33 cellular contexts compared by ENCODE assay signal in genomic region chr10:81000781-81001180, GRCh38.
"Had no signal": no experiment of that assay in that cellular context is flagged by ENCODE, and none has a peak within 500 bp of the region (broad histone marks: within the 10 kb centered on the region; RNA-seq: fewer than 3 reads in every experiment).

No MANE protein-coding gene starts in this region.

- H3K36me3 ChIP-seq: adrenal gland, ascending aorta, brain microvascular endothelial cell, breast epithelium, cardiac muscle cell had no signal

- H3K27me3 ChIP-seq: adrenal gland, ascending aorta, body of pancreas, brain microvascular endothelial cell, breast epithelium, cardiac muscle cell had no signal

- ATAC-seq: activated naive CD4-positive, alpha-beta T cell treated with anti-CD3 and anti-CD28 coated beads, Interleukin-2, amount 50 U/mL, for 72 hours; activated naive CD8-positive, alpha-beta T cell treated with anti-CD3 and anti-CD28 coated beads, Interleukin-2, amount 50 U/mL, for 24 hours; activated T-cell treated with anti-CD3 and anti-CD28 coated beads, Interleukin-2, amount 50 U/mL, for 4 hours; activated T-cell treated with anti-CD3 and anti-CD28 coated beads, Interleukin-2, amount 50 U/mL, for 72 hours; activated T-helper 17 cell treated with anti-CD3 and anti-CD28 coated beads, Interleukin-2, amount 50 U/mL, for 72 hours; body of pancreas had no signal

- H3K9me3 ChIP-seq: adrenal gland, ascending aorta, body of pancreas had no signal

- H3K4me1 ChIP-seq: adrenal gland, ascending aorta, body of pancreas, breast epithelium had no signal

- H3K27ac ChIP-seq: adrenal gland, ascending aorta, body of pancreas, brain microvascular endothelial cell, breast epithelium, cardiac muscle cell had no signal

- DNase-seq: activated effector memory CD4-positive, alpha-beta T cell treated with anti-CD3 and anti-CD28 coated beads, Interleukin-2, amount 50 U/mL, for 16 hours; activated effector memory CD4-positive, alpha-beta T cell treated with Interleukin-2 at 50 U/mL for 16 hours; activated gamma-delta T cell; activated gamma-delta T cell treated with Interleukin-2 at 50 U/mL for 16 hours; activated naive CD4-positive, alpha-beta T cell; activated naive CD4-positive, alpha-beta T cell treated with anti-CD3 and anti-CD28 coated beads for 36 hours; activated naive CD4-positive, alpha-beta T cell treated with anti-CD3 and anti-CD28 coated beads, Interleukin-2, amount 10 ng/mL, durations not matched to agents 7 days and 5 days; activated naive CD4-positive, alpha-beta T cell treated with anti-CD3 and anti-CD28 coated beads, Interleukin-2, amount 50 U/mL, for 16 hours; activated naive CD4-positive, alpha-beta T cell treated with Interleukin-2 at 50 U/mL for 16 hours; activated naive CD8-positive, alpha-beta T cell treated with anti-CD3 and anti-CD28 coated beads for 36 hours; activated naive CD8-positive, alpha-beta T cell treated with anti-CD3 and anti-CD28 coated beads, Interleukin-2, amount 10 ng/mL, durations not matched to agents 7 days and 5 days; activated naive CD8-positive, alpha-beta T cell treated with anti-CD3 and anti-CD28 coated beads, Interleukin-2, amount 50 U/mL, for 24 hours; activated T-cell treated with anti-CD3 and anti-CD28 coated beads, Interleukin-2, amount 50 U/mL, for 24 hours; activated T-cell treated with anti-CD3 and anti-CD28 coated beads, Interleukin-2, amount 50 U/mL, for 4 hours; activated T-cell treated with anti-CD3 and anti-CD28 coated beads, Interleukin-2, amount 50 U/mL, for 48 hours; activated T-cell treated with anti-CD3 and anti-CD28 coated beads, Interleukin-2, amount 50 U/mL, for 72 hours; adrenal gland; amniotic stem cell; amygdala; anterior cingulate cortex; aorta; body of pancreas; brain microvascular endothelial cell; caudate nucleus; central memory CD4-positive, alpha-beta T cell; cerebellar nuclear complex had no signal

- FAIRE-seq: astrocyte, bronchial epithelial cell had no signal

- H3K4me3 ChIP-seq: adrenal gland, ascending aorta, body of pancreas, breast epithelium, cardiac muscle cell had no signal
